In the genomic region with DNA sequence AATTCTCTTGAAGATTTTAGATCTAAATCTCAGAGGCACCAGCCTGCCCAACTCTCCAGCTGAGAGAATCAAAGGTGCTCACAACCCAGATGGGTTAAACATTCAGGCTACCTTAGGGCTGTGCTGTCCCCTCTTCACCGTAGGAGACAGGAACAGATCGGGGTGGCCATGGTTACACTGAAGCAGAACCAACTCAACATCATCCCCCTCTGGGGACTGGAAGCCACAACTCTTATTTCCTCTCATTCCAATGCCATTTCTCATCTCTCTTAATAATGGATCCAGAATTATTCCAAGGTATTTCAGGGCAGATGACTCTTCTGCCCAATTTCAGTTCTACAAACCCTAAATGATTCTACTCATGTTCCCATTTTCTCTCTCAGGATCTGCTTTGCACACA, we compare ENCODE assay signal across 33 cellular contexts.
A peak's percentile ranks its signal among the peaks of the same experiment; 100 is the strongest.
DNase-seq lines count a peak whose midpoint lies in the region; ATAC-seq and TF ChIP-seq lines count a peak whose summit lies in the region.
"Had no signal": no experiment of that assay in that cellular context is flagged by ENCODE, and none has a peak within 500 bp of the region (broad histone marks: within the 10 kb centered on the region; RNA-seq: fewer than 3 reads in every experiment).

No MANE protein-coding gene starts in this region.

- intact Hi-C loops in uterus (cut with DNase I; ENCODE audit: low total_unique reads), result no loop called here
- intact Hi-C loops in naive thymus-derived CD4-positive, alpha-beta T cell (cut with micrococcal nuclease), result no loop called here

- no peaks in the 10 kb centered on the region for H3K4me1 Mint-ChIP-seq in naive thymus-derived CD4-positive, alpha-beta T cell
- H3K4me1 Mint-ChIP-seq: CD8-positive, alpha-beta memory T cell; memory B cell; stimulated activated naive B cell treated with anti-CD40 and anti-IgM and Interleukin-4, amounts not matched to agents 10 μg/mL and 1 μg/mL and 100 μg/mL, for 72 hours; T-helper 17 cell had no signal

- H3K27me3 ChIP-seq in uterus, result no peaks in the 10 kb centered on the region
- no peaks in the 10 kb centered on the region for H3K27me3 ChIP-seq in naive thymus-derived CD4-positive, alpha-beta T cell (ENCODE audit: control insufficient read depth in 2 of 2, insufficient read depth in 2 of 2, low read length in 2 of 2)
- H3K27me3 ChIP-seq: adrenal gland, pancreas, upper lobe of right lung had no signal

- H3K27ac Mint-ChIP-seq in naive thymus-derived CD4-positive, alpha-beta T cell, result no peak overlapping the region
- H3K27ac Mint-ChIP-seq: activated CD8-positive, alpha-beta T cell treated with anti-CD3 and anti-CD28 coated beads for 36 hours; activated naive CD4-positive, alpha-beta T cell treated with anti-CD3 and anti-CD28 coated beads for 36 hours; activated T-helper 1 cell treated with anti-CD3 and anti-CD28 coated beads, Interleukin-12 subunit alpha, Interleukin-12 subunit beta, Interleukin-2, Interleukin-4 antibody, amounts not matched to agents 30 ng/mL and 10 ng/mL and 1 ng/mL, durations not matched to agents 14 hours and 24 hours and 36 hours; CD8-positive, alpha-beta memory T cell; HFFc6; memory B cell; stimulated activated naive B cell treated with anti-CD40 and anti-IgM and Interleukin-4, amounts not matched to agents 10 μg/mL and 1 μg/mL and 100 μg/mL, for 72 hours; T-helper 17 cell had no signal

- POLR2A ChIA-PET in RWPE1 (lab: Yijun Ruan, JAX; ENCODE audit: low non-redundant PET), result no interaction called here
- POLR2A ChIA-PET in naive thymus-derived CD4-positive, alpha-beta T cell (lab: Charles Lee), result no interaction called here

- no peak for TF ChIP-seq POLR2A in uterus (IDR thresholded peaks at IDR 0.05)
- no peak for TF ChIP-seq POLR2A in GM18505 (IDR thresholded peaks at IDR 0.05; ENCODE audit: borderline replicate concordance, extremely low read depth, insufficient read depth, insufficient read length)

- peak; percentile 53 for DNase-seq in AG08395 (ENCODE audit: low spot score)
- DNase-seq in GOT3 (lab: John Stamatoyannopoulos, UW), result peak; percentile 14
- peak; percentile 5 for DNase-seq in RWPE1 (ENCODE audit: low spot score)
- peak; percentile 68 for DNase-seq in kidney tubule cell (ENCODE audit: low spot score)
- no peak for DNase-seq in uterus
- DNase-seq in naive thymus-derived CD4-positive, alpha-beta T cell, result no peak
- DNase-seq: activated CD4-positive, alpha-beta T cell treated with anti-CD3 and anti-CD28 coated beads for 1 hour; activated CD8-positive, alpha-beta memory T cell treated with anti-CD3 and anti-CD28 coated beads, Interleukin-2, amount 50 U/mL, for 48 hours; activated CD8-positive, alpha-beta T cell treated with anti-CD3 and anti-CD28 coated beads for 36 hours; activated naive CD4-positive, alpha-beta T cell treated with anti-CD3 and anti-CD28 coated beads for 36 hours; adrenal gland; CD8-positive, alpha-beta memory T cell; HFFc6; NCI-H1105; NCI-H2029; NCI-H2227 treated with DMSO at 0.1 percent for 48 hours; NCI-H526 treated with DMSO at 0.1 percent for 48 hours; NK-92 treated with Interleukin-12 subunit alpha and Interleukin-12 subunit beta, amount 100 ng/mL, for 24 hours; pancreas; Right ventricle myocardium superior; small intestine; stimulated activated naive B cell treated with anti-CD40 and anti-IgM and Interleukin-4, amounts not matched to agents 10 μg/mL and 1 μg/mL and 100 μg/mL, for 72 hours; T-helper 17 cell; upper lobe of right lung had no signal

- H3K9me3 Mint-ChIP-seq in naive thymus-derived CD4-positive, alpha-beta T cell, result peaks cover 0 to 5% (median 0%) of the 10 kb centered on the region in 11 donors
- H3K9me3 Mint-ChIP-seq: activated CD8-positive, alpha-beta T cell treated with anti-CD3 and anti-CD28 coated beads for 36 hours; activated T-helper 1 cell treated with anti-CD3 and anti-CD28 coated beads, Interleukin-12 subunit alpha, Interleukin-12 subunit beta, Interleukin-2, Interleukin-4 antibody, amounts not matched to agents 30 ng/mL and 10 ng/mL and 1 ng/mL, durations not matched to agents 14 hours and 24 hours and 36 hours; HFFc6; memory B cell; neural crest cell had no signal

- H3K36me3 Mint-ChIP-seq in naive thymus-derived CD4-positive, alpha-beta T cell, result no peaks in the 10 kb centered on the region
- H3K36me3 Mint-ChIP-seq: CD8-positive, alpha-beta memory T cell; memory B cell; stimulated activated naive B cell treated with anti-CD40 and anti-IgM and Interleukin-4, amounts not matched to agents 10 μg/mL and 1 μg/mL and 100 μg/mL, for 72 hours had no signal

- no peak overlapping the region for H3K4me3 ChIP-seq in uterus
- H3K4me3 ChIP-seq in naive thymus-derived CD4-positive, alpha-beta T cell (ENCODE audit: low read length), result no peak overlapping the region
- H3K4me3 ChIP-seq: A549, adrenal gland, K562, pancreas, suprapubic skin, upper lobe of right lung had no signal

- H3K4me1 ChIP-seq in uterus, result no peaks in the 10 kb centered on the region
- no peaks in the 10 kb centered on the region for H3K4me1 ChIP-seq in naive thymus-derived CD4-positive, alpha-beta T cell (ENCODE audit: control insufficient read depth in 2 of 2, insufficient read depth in 2 of 2, low read length in 2 of 2)
- H3K4me1 ChIP-seq: A549, adrenal gland, pancreas, suprapubic skin, upper lobe of right lung had no signal

- no peaks in the 10 kb centered on the region for H3K9me3 ChIP-seq in uterus
- no peaks in the 10 kb centered on the region for H3K9me3 ChIP-seq in naive thymus-derived CD4-positive, alpha-beta T cell (ENCODE audit: control insufficient read depth in 2 of 3, low read length in 3 of 3)
- H3K9me3 ChIP-seq: A549, adrenal gland, pancreas, suprapubic skin, upper lobe of right lung had no signal

- CTCF ChIA-PET in RWPE1 (lab: Yijun Ruan, JAX), result no interaction called here
- CTCF ChIA-PET in naive thymus-derived CD4-positive, alpha-beta T cell (lab: Charles Lee), result no interaction called here

- H3K4me3 Mint-ChIP-seq in naive thymus-derived CD4-positive, alpha-beta T cell, result no peak overlapping the region
- H3K4me3 Mint-ChIP-seq: activated CD8-positive, alpha-beta T cell treated with anti-CD3 and anti-CD28 coated beads for 36 hours; activated naive CD4-positive, alpha-beta T cell treated with anti-CD3 and anti-CD28 coated beads for 36 hours; activated T-helper 1 cell treated with anti-CD3 and anti-CD28 coated beads, Interleukin-12 subunit alpha, Interleukin-12 subunit beta, Interleukin-2, Interleukin-4 antibody, amounts not matched to agents 30 ng/mL and 10 ng/mL and 1 ng/mL, durations not matched to agents 14 hours and 24 hours and 36 hours; CD8-positive, alpha-beta memory T cell; HFFc6; memory B cell; neural crest cell; stimulated activated naive B cell treated with anti-CD40 and anti-IgM and Interleukin-4, amounts not matched to agents 10 μg/mL and 1 μg/mL and 100 μg/mL, for 72 hours; T-helper 17 cell had no signal

- H3K27me3 Mint-ChIP-seq in naive thymus-derived CD4-positive, alpha-beta T cell, result peaks cover 0 to 46% (median 8%) of the 10 kb centered on the region in 5 donors
- H3K27me3 Mint-ChIP-seq: activated CD8-positive, alpha-beta T cell treated with anti-CD3 and anti-CD28 coated beads for 36 hours; CD8-positive, alpha-beta memory T cell; memory B cell; stimulated activated naive B cell treated with anti-CD40 and anti-IgM and Interleukin-4, amounts not matched to agents 10 μg/mL and 1 μg/mL and 100 μg/mL, for 72 hours had no signal

- ATAC-seq in GM21723 (IDR thresholded peaks at IDR 0.05; ENCODE audit: unreplicated experiment) (no peak), GM18505 (IDR thresholded peaks at IDR 0.05; ENCODE audit: unreplicated experiment) (no peak)
- no peak for ATAC-seq in naive thymus-derived CD4-positive, alpha-beta T cell
- ATAC-seq: A549; activated CD8-positive, alpha-beta T cell treated with anti-CD3 and anti-CD28 coated beads for 36 hours; K562; left lobe of liver; pancreas; stimulated activated naive B cell treated with anti-CD40 and anti-IgM and Interleukin-4, amounts not matched to agents 10 μg/mL and 1 μg/mL and 100 μg/mL, for 72 hours; T-helper 17 cell; upper lobe of right lung had no signal

- H3K36me3 ChIP-seq in uterus, result no peaks in the 10 kb centered on the region
- H3K36me3 ChIP-seq in naive thymus-derived CD4-positive, alpha-beta T cell (ENCODE audit: control insufficient read depth in 2 of 3, insufficient read depth in 3 of 3, low read length in 3 of 3), result no peaks in the 10 kb centered on the region
- H3K36me3 ChIP-seq: adrenal gland, pancreas, suprapubic skin, upper lobe of right lung had no signal

- TF ChIP-seq CTCF in RWPE1 (conservative IDR thresholded peaks at IDR 0.05; ENCODE audit: low read depth) (no peak), uterus (IDR thresholded peaks at IDR 0.05) (no peak)

- no peak overlapping the region for H3K27ac ChIP-seq in RWPE1
- no peak overlapping the region for H3K27ac ChIP-seq in uterus
- no peak overlapping the region for H3K27ac ChIP-seq in naive thymus-derived CD4-positive, alpha-beta T cell (ENCODE audit: low read depth, low read length)
- H3K27ac ChIP-seq: A549, adrenal gland, pancreas, suprapubic skin, upper lobe of right lung had no signal

Comparison
In these comparisons a context has a peak if more than half of its experiments do, and no peak if none do; other contexts are left out.
1. DNase-seq: peak in AG08395 (single experiment), GOT3 (single experiment), RWPE1 (single experiment) and kidney tubule cell (single experiment); none in uterus (0 of 2) and naive thymus-derived CD4-positive, alpha-beta T cell (0 of 9).